Comparison of ENCODE assay signal across 8 cellular contexts in the genomic region with DNA sequence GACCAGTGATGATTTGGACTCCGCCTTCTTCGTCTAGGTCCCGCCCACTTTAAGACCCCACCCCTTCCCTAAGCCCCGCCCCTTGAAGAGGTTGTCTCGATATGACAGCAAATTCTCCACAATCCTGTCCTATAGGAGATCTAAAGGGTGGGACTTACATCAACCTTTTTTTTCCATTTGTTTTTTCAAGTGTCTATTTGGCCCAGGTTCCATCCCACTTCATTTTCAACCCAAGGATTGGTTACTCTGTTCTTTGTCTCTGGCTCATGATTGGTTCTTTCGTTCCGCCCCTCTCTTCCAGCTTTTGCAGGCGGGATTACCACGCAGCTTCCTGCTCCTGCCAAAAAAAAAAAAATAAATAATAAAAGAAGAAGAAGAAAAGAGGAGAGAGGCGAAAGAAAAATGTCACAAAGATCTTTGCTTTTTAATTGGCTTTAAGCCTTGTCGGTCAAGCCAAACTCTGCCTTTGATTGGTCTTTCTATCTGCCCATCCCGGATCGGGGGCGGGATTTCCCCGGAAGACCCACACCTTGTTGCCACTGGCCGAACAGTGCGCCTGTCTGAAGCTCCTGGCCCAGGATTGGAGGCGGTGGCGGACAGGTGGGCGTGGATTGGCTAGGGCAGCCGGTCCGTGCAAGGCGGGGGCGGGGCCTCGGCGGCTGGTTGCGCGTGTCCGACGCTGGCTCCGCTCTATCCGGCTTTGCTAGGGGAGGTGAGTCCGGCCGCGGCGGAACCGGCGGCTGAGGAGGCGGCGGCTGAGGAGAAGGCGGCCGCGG. TPM values are rescaled to one million over a fixed set of nuclear protein-coding genes. Genes with fewer than 3 reads are reported as not detected.
DNase-seq lines count a peak whose midpoint lies in the region; ATAC-seq, FAIRE-seq and TF ChIP-seq lines count a peak whose summit lies in the region.

No MANE protein-coding gene starts in this region.

- intact Hi-C loops in natural killer cell (cut with micrococcal nuclease) = no loop called here

- DNase-seq in ELF-1 (ENCODE audit: low read depth, low spot score) (peak; percentile 100), H54 (ENCODE audit: insufficient read length, low spot score) (peak; percentile 74), LoVo (ENCODE audit: low spot score) (peak; percentile 99), RWPE1 (ENCODE audit: low spot score) (peak; percentile 100), fibroblast of peridontal ligament (ENCODE audit: extremely low read depth) (peak; percentile 100), natural killer cell (peak; percentile 99)
- DNase-seq in activated T-helper 9 cell treated with anti-CD3 and anti-CD28 coated beads, Interleukin-2, amount 50 U/mL, for 16 hours (ENCODE audit: low read depth) = peak; percentile 99
- peak; percentile 95 to 99 (median 98) for DNase-seq in stimulated activated naive CD4-positive, alpha-beta T cell (lab: John Stamatoyannopoulos, UW)

- CTCF ChIA-PET in RWPE1 (lab: Yijun Ruan, JAX) = no interaction called here

- peak; percentile 75 for FAIRE-seq in H54 (lab: Jason Lieb, UNC)

- H3K27ac Mint-ChIP-seq in natural killer cell = peak overlapping the region; percentile 92 to 94

- peaks cover 54 to 60% of the 10 kb centered on the region in 2 donors for H3K4me1 Mint-ChIP-seq in natural killer cell

- peak overlapping the region; percentile 84 for H3K27ac ChIP-seq in RWPE1

- no peaks in the 10 kb centered on the region for H3K9me3 Mint-ChIP-seq in natural killer cell

- H3K27me3 Mint-ChIP-seq in natural killer cell (ENCODE audit: low read depth in 2 of 2) = no peaks in the 10 kb centered on the region

- ATAC-seq in natural killer cell = peak; percentile 90 to 98 (median 91)

- POLR2A ChIA-PET in RWPE1 (lab: Yijun Ruan, JAX; ENCODE audit: low non-redundant PET) = interaction anchor here (0.6 kb wide), 1 partner anchor 14 kb away, joined by 5 read pairs; no protein-coding TSS in a partner anchor

- peak; percentile 89 for TF ChIP-seq POLR2A in H54 (IDR thresholded peaks at IDR 0.05; ENCODE audit: low read depth, low read length)

- TF ChIP-seq CTCF in RWPE1 (conservative IDR thresholded peaks at IDR 0.05; ENCODE audit: low read depth) (no peak), natural killer cell (IDR thresholded peaks at IDR 0.05) (no peak)

- peak overlapping the region; percentile 89 for H3K4me3 Mint-ChIP-seq in natural killer cell

- no peaks in the 10 kb centered on the region for H3K36me3 Mint-ChIP-seq in natural killer cell

RNA-seq across cellular contexts. Expression of a gene that starts 1.2 kb away (rescaled TPM):
- 10 to 100 TPM; 18.3 to 35.6 (median 20.8) TPM for total RNA-seq in natural killer cell

Comparison
In these comparisons a context has a peak if more than half of its experiments do, and no peak if none do; other contexts are left out.
1. Peak in every context shown above with its lines: DNase-seq, ATAC-seq and H3K27ac ChIP-seq.